22 cellular contexts compared by ENCODE assay signal in the genomic region with DNA sequence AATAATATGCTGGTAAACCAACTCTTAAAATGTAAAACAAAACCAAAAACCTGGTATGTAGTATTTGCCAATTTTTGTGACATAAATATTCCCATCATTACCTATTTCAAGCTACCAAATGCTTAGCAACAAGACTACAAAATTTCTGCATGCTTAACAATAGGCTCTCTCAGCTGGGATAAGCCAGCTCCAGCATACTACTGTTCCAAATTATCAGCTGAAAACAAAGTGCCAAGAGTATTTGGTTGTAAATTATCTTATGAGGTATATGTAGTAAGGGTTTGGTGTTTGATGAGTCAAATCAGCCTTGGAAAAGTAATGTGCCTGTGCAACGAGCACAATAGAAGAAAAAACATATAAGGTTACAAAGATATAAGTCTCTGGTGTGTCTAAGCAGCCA.
"Had no signal": no experiment of that assay in that cellular context is flagged by ENCODE, and none has a peak within 500 bp of the region (broad histone marks: within the 10 kb centered on the region; RNA-seq: fewer than 3 reads in every experiment).

No MANE protein-coding gene starts in this region.

- DNase-seq: effector CD4-positive, alpha-beta T cell; endodermal cell; erythroblast; heart left ventricle; hippocampal formation; left colon; left ventricle myocardium superior; mesenchymal stem cell; midbrain; naive B cell; posterior cingulate gyrus; stimulated activated CD4-positive, alpha-beta T cell treated with anti-CD3 and anti-CD28 coated beads, Interleukin-2, amount 100 ng/mL, for 24 hours; stimulated activated CD4-positive, alpha-beta T cell treated with anti-CD3 and anti-CD28 coated beads, Interleukin-4, amount 100 ng/mL, for 4 hours; stimulated activated naive B cell treated with anti-CD40 and anti-IgM and Interleukin-4, amounts not matched to agents 10 μg/mL and 1 μg/mL and 100 μg/mL, for 72 hours; stimulated activated naive CD8-positive, alpha-beta T cell treated with anti-CD3 and anti-CD28 coated beads, Interleukin-15, amount 100 ng/mL, for 72 hours; substantia nigra; trophoblast cell had no signal

- ATAC-seq: left colon; left ventricle myocardium superior; sciatic nerve; stimulated activated naive B cell treated with anti-CD40 and anti-IgM and Interleukin-4, amounts not matched to agents 10 μg/mL and 1 μg/mL and 100 μg/mL, for 72 hours; stimulated activated naive CD8-positive, alpha-beta T cell treated with anti-CD3 and anti-CD28 coated beads, Interleukin-15, amount 100 ng/mL, for 72 hours had no signal

- H3K4me3 ChIP-seq: coronary artery, heart left ventricle, lung, skin epidermis, thoracic aorta had no signal

- H3K36me3 ChIP-seq: heart left ventricle, thoracic aorta had no signal

- H3K27me3 ChIP-seq: heart left ventricle had no signal

- H3K9me3 ChIP-seq: heart left ventricle, thoracic aorta had no signal

- H3K27ac ChIP-seq: coronary artery, skin epidermis, thoracic aorta had no signal
